1 cellular context compared by ENCODE assay signal in genomic region chr2:71481111-71481510, GRCh38.
TF ChIP-seq lines count a peak whose summit lies in the region.

No MANE protein-coding gene starts in this region.

TF ChIP-seq in HepG2, 621 proteins besides CTCF, POLR2A, EP300 and RAD21 (continued from another document):
- no peak for TF ChIP-seq ZBTB40 (IDR thresholded peaks at IDR 0.05)
- TF ChIP-seq ZBTB40 (CRISPR knock-in tag; IDR thresholded peaks at IDR 0.05): no peak
- TF ChIP-seq MTF2 (CRISPR knock-in tag; IDR thresholded peaks at IDR 0.05; ENCODE audit: borderline replicate concordance): no peak
- no peak for TF ChIP-seq DNMT3B (CRISPR knock-in tag; conservative IDR thresholded peaks at IDR 0.05)
- no peak for TF ChIP-seq SKI (IDR thresholded peaks at IDR 0.05; ENCODE audit: partially characterized antibody)
- TF ChIP-seq LRRFIP1 (CRISPR knock-in tag; conservative IDR thresholded peaks at IDR 0.05): no peak
- no peak for TF ChIP-seq TEAD2 (CRISPR knock-in tag; IDR thresholded peaks at IDR 0.05)
- TF ChIP-seq TSC22D2 (CRISPR knock-in tag; IDR thresholded peaks at IDR 0.05; ENCODE audit: borderline replicate concordance): no peak
- TF ChIP-seq ZZZ3 (CRISPR knock-in tag; IDR thresholded peaks at IDR 0.05; ENCODE audit: borderline replicate concordance): no peak
- TF ChIP-seq ZNF160 (CRISPR knock-in tag; IDR thresholded peaks at IDR 0.05): no peak
- no peak for TF ChIP-seq FOXM1 (CRISPR knock-in tag; IDR thresholded peaks at IDR 0.05)
- TF ChIP-seq ZNF33A (CRISPR knock-in tag; IDR thresholded peaks at IDR 0.05; ENCODE audit: borderline replicate concordance): no peak
- TF ChIP-seq ZNF30 (CRISPR knock-in tag; IDR thresholded peaks at IDR 0.05): no peak
- no peak for TF ChIP-seq ZNF547 (CRISPR knock-in tag; IDR thresholded peaks at IDR 0.05)
- no peak for TF ChIP-seq STAT6 (CRISPR knock-in tag; IDR thresholded peaks at IDR 0.05; ENCODE audit: borderline replicate concordance)
- TF ChIP-seq NFE2 (CRISPR knock-in tag; IDR thresholded peaks at IDR 0.05): no peak
TF ChIP-seq in HepG2: peak in this region for 0.
